In the genomic region with DNA sequence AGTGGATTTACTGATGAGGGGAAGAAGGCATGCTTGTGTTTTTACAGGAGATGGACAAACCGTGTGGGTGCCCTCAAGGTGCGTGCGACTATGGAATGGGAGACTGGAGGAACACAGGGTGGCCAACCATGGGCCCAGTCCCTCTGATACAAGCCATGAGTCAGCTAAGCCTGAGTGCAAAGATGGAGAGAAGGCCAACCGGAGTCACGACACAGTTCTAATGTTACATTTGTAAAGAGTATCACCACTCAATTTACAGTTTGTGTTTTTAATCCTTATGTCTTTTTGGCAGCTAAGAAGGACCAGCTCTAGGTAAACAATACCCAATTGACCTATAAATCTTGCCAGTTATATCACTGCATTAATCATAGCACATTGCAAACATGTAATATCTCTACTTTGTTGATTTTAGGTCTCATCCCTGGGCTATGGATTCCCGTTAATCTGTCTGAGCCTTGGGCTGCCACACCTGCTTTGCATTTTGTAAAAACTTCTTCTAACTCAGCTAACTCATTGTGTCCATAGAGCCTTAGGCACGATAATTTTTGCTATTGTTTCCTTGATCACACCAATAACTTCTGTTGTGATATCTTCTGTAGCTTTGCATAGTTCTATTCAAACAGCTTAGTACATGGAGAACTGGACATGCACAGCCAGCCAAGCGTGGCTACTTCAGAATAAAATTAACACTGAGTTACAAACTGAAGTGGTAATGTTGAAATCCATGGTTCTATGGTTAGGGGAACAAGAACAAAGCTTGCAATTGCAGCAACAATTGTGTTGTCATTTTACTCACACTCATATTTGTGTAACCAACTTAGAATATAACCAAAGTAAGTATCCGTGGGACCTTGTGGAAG, we compare ENCODE assay signal across 20 cellular contexts. TPM values are rescaled to one million over a fixed set of nuclear protein-coding genes. Genes with fewer than 3 reads are reported as not detected.
DNase-seq lines count a peak whose midpoint lies in the region; ATAC-seq and TF ChIP-seq lines count a peak whose summit lies in the region.
"Had no signal": no experiment of that assay in that cellular context is flagged by ENCODE, and none has a peak within 500 bp of the region (broad histone marks: within the 10 kb centered on the region; RNA-seq: fewer than 3 reads in every experiment).

No MANE protein-coding gene starts in this region.

- H3K27ac ChIP-seq in heart right ventricle (no peak overlapping the region), psoas muscle (no peak overlapping the region)
- H3K27ac ChIP-seq: brain microvascular endothelial cell, SK-N-MC, vagina had no signal

- peaks cover 0 to 9% (median 0%) of the 10 kb centered on the region in 11 donors for H3K9me3 ChIP-seq in heart right ventricle
- no peaks in the 10 kb centered on the region for H3K9me3 ChIP-seq in psoas muscle
- H3K9me3 ChIP-seq: esophagus squamous epithelium had no signal

- H3K4me1 ChIP-seq in heart right ventricle: peaks cover 0 to 30% (median 12%) of the 10 kb centered on the region in 9 donors
- H3K4me1 ChIP-seq in psoas muscle: no peaks in the 10 kb centered on the region
- H3K4me1 ChIP-seq: vagina had no signal

- H3K4me3 ChIP-seq in heart right ventricle (no peak overlapping the region), psoas muscle (no peak overlapping the region)
- H3K4me3 ChIP-seq: esophagus squamous epithelium, SK-N-MC, vagina had no signal

- no peaks in the 10 kb centered on the region for H3K36me3 ChIP-seq in heart right ventricle
- no peaks in the 10 kb centered on the region for H3K36me3 ChIP-seq in psoas muscle (ENCODE audit: insufficient read depth in 1 of 2, low read depth in 1 of 2)
- H3K36me3 ChIP-seq: brain microvascular endothelial cell, esophagus squamous epithelium, vagina had no signal

- DNase-seq in cardiac septum (ENCODE audit: low spot score): peak; percentile 10
- DNase-seq in heart right ventricle: no peak
- DNase-seq in NCI-H510A treated with DMSO at 0.1 percent for 48 hours (lab: John Stamatoyannopoulos, UW): peak; percentile 37
- DNase-seq in islet precursor cell: peak; percentile 35
- DNase-seq in psoas muscle: no peak
- DNase-seq: activated CD4-positive, alpha-beta T cell treated with anti-CD3 and anti-CD28 coated beads, Interleukin-2, amount 50 U/mL, for 4 hours; activated naive CD8-positive, alpha-beta T cell treated with anti-CD3 and anti-CD28 coated beads for 36 hours; activated T-cell treated with anti-CD3 and anti-CD28 coated beads, Interleukin-2, amount 50 U/mL, for 1 hour; brain microvascular endothelial cell; Calu3; esophagus squamous epithelium; MM.1S; naive thymus-derived CD8-positive, alpha-beta T cell; NCI-H2171 treated with DMSO at 0.1 percent for 48 hours; stimulated activated CD4-positive, alpha-beta T cell treated with anti-CD3 and anti-CD28 coated beads, Interleukin-15, amount 100 ng/mL, for 24 hours had no signal

- intact Hi-C loops in cardiac septum (cut with DNase I) (no loop called here), heart right ventricle (cut with DNase I) (no loop called here), psoas muscle (cut with DNase I) (no loop called here)

- WGBS in heart right ventricle, 2 donors: 91 to 94% methylated on average over 9 of the region's 9 CpGs
- WGBS in psoas muscle, 3 donors: 87 to 90% (median 88%) methylated on average over 9 of the region's 9 CpGs

- TF ChIP-seq CTCF in heart right ventricle (IDR thresholded peaks at IDR 0.05) (no peak), psoas muscle (IDR thresholded peaks at IDR 0.05) (no peak)

- ATAC-seq in heart right ventricle: no peak
- no peak for ATAC-seq in psoas muscle
- ATAC-seq in GM19035 (IDR thresholded peaks at IDR 0.05; ENCODE audit: unreplicated experiment): no peak
- ATAC-seq in GM18907 (IDR thresholded peaks at IDR 0.05; ENCODE audit: unreplicated experiment): no peak
- no peak for ATAC-seq in HG02981 (IDR thresholded peaks at IDR 0.05; ENCODE audit: unreplicated experiment)
- ATAC-seq: naive thymus-derived CD8-positive, alpha-beta T cell had no signal

- H3K27me3 ChIP-seq in heart right ventricle: peaks cover 0 to 16% (median 4%) of the 10 kb centered on the region in 7 donors
- H3K27me3 ChIP-seq in psoas muscle (ENCODE audit: insufficient read depth in 3 of 3, low read length in 2 of 3): no peaks in the 10 kb centered on the region
- H3K27me3 ChIP-seq: brain microvascular endothelial cell, vagina had no signal

RNA-seq across cellular contexts. Expression of a gene that starts 50.2 kb away (rescaled TPM):
- total RNA-seq in cardiac septum (13.2 TPM), heart right ventricle (10 to 100 TPM; 12.4 to 18.0 (median 15.2) TPM), psoas muscle (10 to 100 TPM; 11.1 to 14.9 (median 13.2) TPM)
- polyA plus RNA-seq in heart right ventricle (10 to 100 TPM in 1 of 2 donors, 1 to 10 TPM in 1; 5.6 to 16.1 TPM), psoas muscle (10 to 100 TPM; 13.9 to 20.2 (median 17.7) TPM)

RNA-seq across cellular contexts. Expression of a gene that starts 50.4 kb away (rescaled TPM):
- 16.7 TPM for total RNA-seq in cardiac septum
- 10 to 100 TPM in 5 of 10 donors, 1 to 10 TPM in 5; 8.5 to 15.8 (median 11.3) TPM for total RNA-seq in heart right ventricle
- polyA plus RNA-seq in heart right ventricle: 1 to 10 TPM; 7.3 to 9.7 TPM
- total RNA-seq in psoas muscle: 10 to 100 TPM; 15.1 to 19.5 (median 16.8) TPM
- 1 to 10 TPM; 5.3 to 8.4 (median 6.2) TPM for polyA plus RNA-seq in psoas muscle

Comparison
In these comparisons a context has a peak if more than half of its experiments do, and no peak if none do; other contexts are left out.
1. DNase-seq: peak in cardiac septum (single experiment), NCI-H510A treated with DMSO at 0.1 percent for 48 hours (single experiment) and islet precursor cell (single experiment); none in heart right ventricle (0 of 2) and psoas muscle (0 of 2).